Comparison of ENCODE assay signal across 10 cellular contexts in the genomic region with DNA sequence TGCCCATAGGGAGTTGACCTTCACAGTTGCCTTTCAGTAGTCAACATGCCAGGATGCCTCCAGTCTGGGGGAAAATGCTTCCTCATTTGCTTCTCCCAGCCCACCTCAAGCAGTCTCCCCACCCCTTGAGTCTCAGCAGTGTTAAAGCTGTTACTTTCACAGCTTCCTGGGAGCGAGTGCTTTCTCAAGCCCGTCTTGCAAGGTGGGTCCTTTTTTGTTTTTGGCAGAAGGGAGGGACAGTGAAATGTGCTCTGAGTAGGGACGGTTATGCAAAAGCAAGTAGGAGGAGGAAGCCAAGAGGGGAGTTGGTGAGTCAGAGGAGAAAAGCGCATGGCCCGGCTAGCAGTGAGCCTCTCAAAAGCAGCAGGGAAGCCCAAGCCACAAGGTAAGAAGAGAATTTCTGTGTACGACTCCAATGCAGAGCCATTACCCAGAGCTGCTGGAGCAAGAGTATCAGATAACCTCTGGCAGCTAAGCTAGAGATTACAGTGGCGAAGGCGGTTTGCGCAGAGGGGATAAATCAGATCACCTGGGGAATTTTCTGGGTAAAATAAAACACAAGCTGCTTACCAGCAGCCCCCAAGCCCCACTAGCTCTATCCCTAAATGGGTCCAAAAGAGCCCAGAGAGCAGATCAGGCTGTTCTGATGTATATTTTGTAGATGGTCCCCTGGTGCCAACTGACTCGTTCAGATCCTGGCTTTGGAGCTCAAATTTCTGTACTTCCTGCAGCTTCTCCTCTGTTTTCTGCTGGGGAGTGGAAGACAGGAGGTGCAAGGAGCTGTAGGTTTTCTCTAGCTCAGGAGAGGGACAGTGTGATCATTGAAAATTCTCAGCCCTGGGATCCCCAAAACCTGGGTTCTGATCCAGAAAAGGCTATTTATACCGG. TPM values are rescaled to one million over a fixed set of nuclear protein-coding genes. Genes with fewer than 3 reads are reported as not detected.
DNase-seq lines count a peak whose midpoint lies in the region; ATAC-seq and TF ChIP-seq lines count a peak whose summit lies in the region.
"Had no signal": no experiment of that assay in that cellular context is flagged by ENCODE, and none has a peak within 500 bp of the region (broad histone marks: within the 10 kb centered on the region; RNA-seq: fewer than 3 reads in every experiment).

A gene (plus strand): TSS at position 316 of the 888 bp plus-strand sequence. CDS start 10,252 bp downstream, outside the sequence.

- no peaks in the 10 kb centered on the region for H3K36me3 Mint-ChIP-seq in brain
- no peaks in the 10 kb centered on the region for H3K36me3 Mint-ChIP-seq in neural progenitor cell
- no peaks in the 10 kb centered on the region for H3K36me3 Mint-ChIP-seq in activated CD8-positive, alpha-beta memory T cell treated with anti-CD3 and anti-CD28 coated beads, Interleukin-2, amount 10 ng/mL, durations not matched to agents 7 days and 5 days
- H3K36me3 Mint-ChIP-seq: IgD-negative memory B cell had no signal

- CTCF ChIA-PET in activated CD8-positive, alpha-beta memory T cell treated with anti-CD3 and anti-CD28 coated beads, Interleukin-2, amount 10 ng/mL, durations not matched to agents 7 days and 5 days (lab: Charles Lee) = interaction anchor here (1.1 to 2.2 kb wide), 4 partner anchors 9 to 84 kb away, joined by 3 to 6 read pairs (median 4); no protein-coding TSS in a partner anchor

- peaks cover 4% of the 10 kb centered on the region for H4K20me1 ChIP-seq in neural progenitor cell (ENCODE audit: low read depth)

- no peaks in the 10 kb centered on the region for H3K36me3 ChIP-seq in GM06990 (ENCODE audit: control insufficient read depth, insufficient read depth, low read length)
- no peaks in the 10 kb centered on the region for H3K36me3 ChIP-seq in neural progenitor cell

- H3K27me3 ChIP-seq in GM06990 (replicated peaks; ENCODE audit: control insufficient read depth, insufficient read depth, low read length) (no peaks in the 10 kb centered on the region), neural progenitor cell (peaks cover 24% of the 10 kb centered on the region)

- H3K4me1 ChIP-seq in neural progenitor cell = peaks cover 17% of the 10 kb centered on the region

- DNase-seq in GM06990 (ENCODE audit: extremely low read depth, insufficient read length) (no peak), NCI-H128 (lab: John Stamatoyannopoulos, UW; ENCODE audit: unreplicated experiment) (peak; percentile 8), neural progenitor cell (ENCODE audit: low spot score) (peak; percentile 68), occipital lobe (lab: John Stamatoyannopoulos, UW) (no peak)
- no peak for DNase-seq in activated CD8-positive, alpha-beta memory T cell treated with anti-CD3 and anti-CD28 coated beads, Interleukin-2, amount 10 ng/mL, durations not matched to agents 7 days and 5 days
- DNase-seq in stimulated activated CD4-positive, alpha-beta T cell treated with anti-CD3 and anti-CD28 coated beads, Interleukin-4, amount 100 ng/mL, for 24 hours = no peak

- peak within 1 kb of the TSS; percentile 1 to 64 (median 41) for H3K4me3 Mint-ChIP-seq in brain
- H3K4me3 Mint-ChIP-seq in neural progenitor cell = peak within 1 kb of the TSS; percentile 61
- H3K4me3 Mint-ChIP-seq in activated CD8-positive, alpha-beta memory T cell treated with anti-CD3 and anti-CD28 coated beads, Interleukin-2, amount 10 ng/mL, durations not matched to agents 7 days and 5 days = no peak within 1 kb of the TSS
- H3K4me3 Mint-ChIP-seq: IgD-negative memory B cell had no signal

- H3K27ac Mint-ChIP-seq in brain = peak within 1 kb of the TSS in 3 of 5 experiments; percentile 14 to 47 (median 45)
- peak within 1 kb of the TSS; percentile 8 for H3K27ac Mint-ChIP-seq in neural progenitor cell
- H3K27ac Mint-ChIP-seq in activated CD8-positive, alpha-beta memory T cell treated with anti-CD3 and anti-CD28 coated beads, Interleukin-2, amount 10 ng/mL, durations not matched to agents 7 days and 5 days = no peak within 1 kb of the TSS

- H3K4me2 ChIP-seq in neural progenitor cell = peak within 1 kb of the TSS; percentile 75

- peak within 1 kb of the TSS; percentile 22; the same call in 1 of the 2 replicates for H3K4me3 ChIP-seq in GM06990 (replicated peaks; ENCODE audit: low read depth, low read length)
- H3K4me3 ChIP-seq in neural progenitor cell = peak within 1 kb of the TSS; percentile 38

- H3K79me2 ChIP-seq in neural progenitor cell (ENCODE audit: low read depth) = no peaks in the 10 kb centered on the region

- no peak for ATAC-seq in GM18907 (IDR thresholded peaks at IDR 0.05; ENCODE audit: unreplicated experiment)
- no peak for ATAC-seq in activated CD8-positive, alpha-beta memory T cell treated with anti-CD3 and anti-CD28 coated beads, Interleukin-2, amount 10 ng/mL, durations not matched to agents 7 days and 5 days

- no peak for TF ChIP-seq CTCF in GM06990 (IDR thresholded peaks at IDR 0.05; ENCODE audit: insufficient read depth, low read length, poor library complexity, severe bottlenecking)
- TF ChIP-seq CTCF in brain (conservative IDR thresholded peaks at IDR 0.05) = no peak
- TF ChIP-seq CTCF in neural progenitor cell (IDR thresholded peaks at IDR 0.05) = no peak

- H3K9me3 Mint-ChIP-seq in brain (no peaks in the 10 kb centered on the region), neural progenitor cell (no peaks in the 10 kb centered on the region)
- H3K9me3 Mint-ChIP-seq in activated CD8-positive, alpha-beta memory T cell treated with anti-CD3 and anti-CD28 coated beads, Interleukin-2, amount 10 ng/mL, durations not matched to agents 7 days and 5 days (ENCODE audit: low read depth) = no peaks in the 10 kb centered on the region
- H3K9me3 Mint-ChIP-seq: IgD-negative memory B cell had no signal

- H3K4me1 Mint-ChIP-seq in brain = peaks cover 19% of the 10 kb centered on the region
- H3K4me1 Mint-ChIP-seq in neural progenitor cell = peaks cover 22% of the 10 kb centered on the region
- H3K4me1 Mint-ChIP-seq in activated CD8-positive, alpha-beta memory T cell treated with anti-CD3 and anti-CD28 coated beads, Interleukin-2, amount 10 ng/mL, durations not matched to agents 7 days and 5 days = peaks cover 2% of the 10 kb centered on the region

- no peak within 1 kb of the TSS for H3K27ac ChIP-seq in neural progenitor cell

- no peak within 1 kb of the TSS for H3K9ac ChIP-seq in neural progenitor cell

- no peaks in the 10 kb centered on the region for H3K9me3 ChIP-seq in neural progenitor cell (ENCODE audit: low read depth)

- peaks cover 29% of the 10 kb centered on the region for H3K27me3 Mint-ChIP-seq in brain
- peaks cover 8% of the 10 kb centered on the region for H3K27me3 Mint-ChIP-seq in neural progenitor cell (ENCODE audit: insufficient read depth, low read depth)
- peaks cover 47% of the 10 kb centered on the region for H3K27me3 Mint-ChIP-seq in activated CD8-positive, alpha-beta memory T cell treated with anti-CD3 and anti-CD28 coated beads, Interleukin-2, amount 10 ng/mL, durations not matched to agents 7 days and 5 days

- H3F3A ChIP-seq in neural progenitor cell (ENCODE audit: low read depth) = peaks cover 22% of the 10 kb centered on the region

- H2AFZ ChIP-seq in neural progenitor cell (replicated peaks) = peak within 1 kb of the TSS; percentile 45

RNA-seq across cellular contexts. Expression of the gene that starts here (rescaled TPM):
- 0.78 TPM for polyA plus RNA-seq in brain (ENCODE audit: insufficient read depth, low read depth, low replicate concordance)
- total RNA-seq in neural progenitor cell (ENCODE audit: low replicate concordance) (0.09 TPM in 1 of 2 replicates, not detected in the other), occipital lobe (not detected)
- not detected for total RNA-seq in activated CD8-positive, alpha-beta memory T cell treated with anti-CD3 and anti-CD28 coated beads, Interleukin-2, amount 10 ng/mL, durations not matched to agents 7 days and 5 days
- total RNA-seq: endothelial cell of umbilical vein had no signal
- polyA plus RNA-seq: endothelial cell of umbilical vein, IgD-negative memory B cell had no signal

Comparison
In these comparisons a context has a peak if more than half of its experiments do, and no peak if none do; other contexts are left out.
1. Peak in DNase-seq, H3K4me3 ChIP-seq and H3K4me2 ChIP-seq in neural progenitor cell; RNA of the gene not detected or under 1 TPM.